Comparison of ENCODE assay signal across 26 cellular contexts in the genomic region with DNA sequence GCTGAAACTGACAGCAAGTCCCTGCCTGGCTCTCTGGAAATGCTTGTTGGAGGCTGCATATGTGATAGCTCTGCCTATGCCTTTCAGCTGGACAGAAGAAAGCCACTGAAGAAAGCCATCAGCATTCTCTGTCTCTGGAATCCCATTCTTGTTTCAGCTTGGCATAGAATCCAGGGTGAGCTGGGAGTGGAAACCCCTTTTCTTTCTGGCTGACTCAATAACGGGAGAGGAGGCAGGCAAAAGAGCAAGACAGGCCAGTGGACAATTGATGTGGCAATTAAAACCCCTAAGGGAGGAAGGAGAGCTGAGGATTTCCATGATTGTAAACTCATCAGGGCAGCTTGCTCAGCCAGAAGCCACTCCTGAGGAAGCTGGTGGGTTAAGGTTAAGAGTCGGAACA.
"Had no signal": no experiment of that assay in that cellular context is flagged by ENCODE, and none has a peak within 500 bp of the region (broad histone marks: within the 10 kb centered on the region; RNA-seq: fewer than 3 reads in every experiment).

No MANE protein-coding gene starts in this region.

- H3K27me3 ChIP-seq: ovary, upper lobe of left lung, vagina had no signal

- H3K36me3 ChIP-seq: esophagus squamous epithelium, gastrocnemius medialis, left ventricle myocardium inferior, ovary, upper lobe of left lung, vagina had no signal

- DNase-seq: activated CD4-positive, alpha-beta T cell treated with anti-CD3 and anti-CD28 coated beads for 4 hours; activated CD4-positive, alpha-beta T cell treated with anti-CD3 and anti-CD28 coated beads, Interleukin-2, amount 50 U/mL, for 4 hours; activated gamma-delta T cell treated with Interleukin-2 at 50 U/mL for 16 hours; activated naive CD4-positive, alpha-beta T cell treated with anti-CD3 and anti-CD28 coated beads, Interleukin-2, amount 50 U/mL, for 16 hours; activated T-cell treated with anti-CD3 and anti-CD28 coated beads, Interleukin-2, amount 50 U/mL, for 1 hour; amniotic stem cell; effector CD8-positive, alpha-beta T cell; esophagus squamous epithelium; gastrocnemius medialis; glutamatergic neuron; left ventricle myocardium inferior; ovary; small intestine; stimulated activated CD4-positive, alpha-beta T cell treated with anti-CD3 and anti-CD28 coated beads, Interleukin-4, amount 100 ng/mL, for 24 hours; stimulated activated naive CD8-positive, alpha-beta T cell treated with anti-CD3 and anti-CD28 coated beads, Interleukin-15, amount 100 ng/mL, for 72 hours; substantia nigra; upper lobe of left lung had no signal

- H3K4me3 ChIP-seq: esophagus squamous epithelium, gastrocnemius medialis, left ventricle myocardium inferior, lung, ovary, upper lobe of left lung, vagina had no signal

- H3K9me3 ChIP-seq: esophagus squamous epithelium, gastrocnemius medialis, left ventricle myocardium inferior, ovary, upper lobe of left lung, vagina had no signal

- ATAC-seq: activated T-helper 17 cell treated with anti-CD3 and anti-CD28 coated beads, Interleukin-2, amount 50 U/mL, for 72 hours; gastrocnemius medialis; sciatic nerve; stimulated activated memory B cell treated with anti-CD40 and anti-IgM and Interleukin-4, amounts not matched to agents 10 μg/mL and 1 μg/mL and 100 μg/mL, for 72 hours; stimulated activated naive CD8-positive, alpha-beta T cell treated with anti-CD3 and anti-CD28 coated beads, Interleukin-15, amount 100 ng/mL, for 72 hours had no signal

- H3K27ac ChIP-seq: epithelial cell of prostate, esophagus squamous epithelium, gastrocnemius medialis, left ventricle myocardium inferior, ovary, upper lobe of left lung, vagina, VCaP had no signal

- FAIRE-seq: colon, endometrium, small intestine had no signal

- H3K4me1 ChIP-seq: gastrocnemius medialis, left ventricle myocardium inferior, vagina had no signal
